Comparison of ENCODE assay signal across 9 cellular contexts in the genomic region with DNA sequence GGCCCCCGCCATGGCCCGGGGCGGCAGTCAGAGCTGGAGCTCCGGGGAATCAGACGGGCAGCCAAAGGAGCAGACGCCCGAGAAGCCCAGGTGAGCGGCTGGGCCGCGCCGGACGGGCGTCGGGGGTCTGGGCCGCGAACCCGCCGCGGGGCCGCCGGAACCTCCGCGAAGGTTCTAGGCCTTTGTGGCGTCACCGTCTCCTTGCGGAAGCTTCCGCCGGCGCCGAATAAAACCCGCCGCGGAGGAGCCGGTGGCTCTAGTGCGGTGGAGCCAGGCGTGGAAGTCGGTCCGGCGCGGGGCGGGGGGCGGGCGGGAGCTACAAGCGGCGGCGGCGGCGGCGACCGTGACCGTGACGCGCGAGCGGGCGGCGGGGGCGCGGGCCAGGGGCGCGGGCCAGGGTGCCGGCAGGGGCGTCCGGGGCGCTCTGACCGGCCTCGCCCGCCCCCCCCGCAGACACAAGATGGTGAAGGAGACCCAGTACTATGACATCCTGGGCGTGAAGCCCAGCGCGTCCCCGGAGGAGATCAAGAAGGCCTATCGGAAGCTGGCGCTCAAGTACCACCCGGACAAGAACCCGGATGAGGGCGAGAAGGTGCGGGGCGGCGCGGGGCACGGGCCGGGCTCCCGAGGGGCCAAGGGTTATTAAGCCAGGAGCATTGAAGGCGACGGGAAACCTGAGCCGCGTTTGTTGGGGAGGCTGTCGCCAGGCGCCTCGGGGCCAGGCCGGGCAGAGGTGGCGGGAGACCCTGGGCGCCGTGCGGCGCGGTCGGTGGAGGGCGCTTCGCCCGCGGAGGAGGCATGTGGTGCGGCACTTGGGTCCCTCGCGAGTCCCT. TPM values are rescaled to one million over a fixed set of nuclear protein-coding genes. Genes with fewer than 3 reads are reported as not detected.
DNase-seq lines count a peak whose midpoint lies in the region; ATAC-seq, FAIRE-seq and TF ChIP-seq lines count a peak whose summit lies in the region.
"Had no signal": no experiment of that assay in that cellular context is flagged by ENCODE, and none has a peak within 500 bp of the region (broad histone marks: within the 10 kb centered on the region; RNA-seq: fewer than 3 reads in every experiment).

DNAJA4 (plus strand) TSS at position 259 of the 833 bp plus-strand sequence; CDS start at position 461, 202 bp downstream.

- DNase-seq in GM23338 (ENCODE audit: low spot score) (peak; percentile 76), keratinocyte (ENCODE audit: low read depth, low spot score) (no peak), Karpas-422 (no peak), HAP-1 (ENCODE audit: low spot score in 2 of 2) (no peak)
- peak; percentile 67 for DNase-seq in activated CD4-positive, CD25-positive, alpha-beta regulatory T cell treated with anti-CD3 and anti-CD28 coated beads, Interleukin-2, amount 50 U/mL, for 72 hours
- peak; percentile 67 for DNase-seq in central memory CD4-positive, alpha-beta T cell
- peak; percentile 18 to 29 (median 22) for DNase-seq in stimulated activated CD4-positive, alpha-beta T cell treated with anti-CD3 and anti-CD28 coated beads, Interleukin-1b, Interleukin-23, amount 100 ng/mL, for 24 hours (ENCODE audit: low read depth in 4 of 4, low spot score in 1 of 4)

- H3K4me1 Mint-ChIP-seq in GM23338: peaks cover 3% of the 10 kb centered on the region; the same call in 1 of the 3 replicates

- no peaks in the 10 kb centered on the region for H4K20me1 ChIP-seq in GM23338 (replicated peaks; ENCODE audit: insufficient read depth)
- no peaks in the 10 kb centered on the region for H4K20me1 ChIP-seq in keratinocyte (ENCODE audit: control insufficient read depth, extremely low read depth, insufficient read depth, low read length)
- 0 out of 2 replicates have a peak, but pooled peaks cover 5% of the 10 kb centered on the region for H4K20me1 ChIP-seq in Karpas-422 (ENCODE audit: insufficient read depth, low read depth, low read length)

- H3K4me3 Mint-ChIP-seq in GM23338: peak within 1 kb of the TSS; percentile 67

- ATAC-seq in GM23338: peak; percentile 71
- no peak for ATAC-seq in HG03039 (IDR thresholded peaks at IDR 0.05; ENCODE audit: unreplicated experiment)

- H3K9me3 ChIP-seq in keratinocyte (ENCODE audit: control insufficient read depth, low read depth, low read length) (no peaks in the 10 kb centered on the region), Karpas-422 (ENCODE audit: low read length) (no peaks in the 10 kb centered on the region), HAP-1 (no peaks in the 10 kb centered on the region)

- H3K36me3 Mint-ChIP-seq in GM23338 (ENCODE audit: low read depth): no peaks in the 10 kb centered on the region

- peak within 1 kb of the TSS; percentile 78 for H3K4me2 ChIP-seq in GM23338
- peak within 1 kb of the TSS; percentile 80 for H3K4me2 ChIP-seq in keratinocyte (ENCODE audit: control insufficient read depth, extremely low read depth, insufficient read depth, low read depth, low read length)
- H3K4me2 ChIP-seq in Karpas-422 (ENCODE audit: low read depth, low read length, poor library complexity, severe bottlenecking): no peak within 1 kb of the TSS

- peaks cover 19% of the 10 kb centered on the region for H3K27me3 Mint-ChIP-seq in GM23338 (ENCODE audit: insufficient read depth, low read depth, poor library complexity)

- H3K4me3 ChIP-seq in GM23338: peak within 1 kb of the TSS; percentile 61
- peak within 1 kb of the TSS; percentile 43 to 68 (median 44) for H3K4me3 ChIP-seq in keratinocyte (ENCODE audit: control insufficient read depth in 2 of 3, extremely low read depth in 1 of 3, insufficient read depth in 2 of 3, low read depth in 1 of 3, low read length in 3 of 3)
- H3K4me3 ChIP-seq in Karpas-422 (ENCODE audit: low read length): no peak within 1 kb of the TSS
- H3K4me3 ChIP-seq in HAP-1: no peak within 1 kb of the TSS

- H3K9me3 Mint-ChIP-seq in GM23338: no peaks in the 10 kb centered on the region

- dilution Hi-C loops in keratinocyte (cut with MboI; ENCODE audit: extremely low pct_ligation_motif_present, low sequenced_read_pairs): no loop called here

- no peaks in the 10 kb centered on the region for H3K79me2 ChIP-seq in GM23338 (replicated peaks; ENCODE audit: insufficient read depth)
- no peaks in the 10 kb centered on the region for H3K79me2 ChIP-seq in keratinocyte (ENCODE audit: control insufficient read depth, insufficient read depth, low read length)
- H3K79me2 ChIP-seq in Karpas-422 (ENCODE audit: low read length): no peaks in the 10 kb centered on the region

- H3K9ac ChIP-seq in keratinocyte (ENCODE audit: control insufficient read depth, extremely low read depth, insufficient read depth, low read length) (peak within 1 kb of the TSS; percentile 51), Karpas-422 (ENCODE audit: low read length) (no peak within 1 kb of the TSS)

- H3K9me2 ChIP-seq in GM23338 (ENCODE audit: insufficient read depth): no peaks in the 10 kb centered on the region; the same call in 1 of the 2 replicates
- no peaks in the 10 kb centered on the region for H3K9me2 ChIP-seq in Karpas-422 (replicated peaks; ENCODE audit: insufficient read depth, low read length)

- peaks cover 8% of the 10 kb centered on the region; the same call in 1 of the 2 replicates for H3F3A ChIP-seq in GM23338 (replicated peaks; ENCODE audit: low read depth)

- H3K36me3 ChIP-seq in GM23338 (ENCODE audit: insufficient read depth) (no peaks in the 10 kb centered on the region), keratinocyte (ENCODE audit: control insufficient read depth in 2 of 2, extremely low read depth in 1 of 2, insufficient read depth in 2 of 2, low read length in 2 of 2) (no peaks in the 10 kb centered on the region), Karpas-422 (ENCODE audit: insufficient read depth, low read length) (no peaks in the 10 kb centered on the region), HAP-1 (replicated peaks) (no peaks in the 10 kb centered on the region)

- H3K27ac Mint-ChIP-seq in GM23338: no peak within 1 kb of the TSS

- in situ Hi-C loops in HAP-1 (cut with MboI; ENCODE audit: low sequenced_read_pairs): no loop called here

- TF ChIP-seq CTCF in GM23338 (conservative IDR thresholded peaks at IDR 0.05; ENCODE audit: low read depth in 2 of 2): peak in 1 of 2 experiments; percentile 41; a peak in 2 of 4 replicates
- TF ChIP-seq CTCF in keratinocyte (optimal IDR thresholded peaks at IDR 0.05 in 1 of 3, IDR thresholded peaks at IDR 0.05 in 1 of 3, conservative IDR thresholded peaks at IDR 0.05 in 1 of 3; ENCODE audit: extremely low read depth in 1 of 3, insufficient read depth in 2 of 3, low read length in 3 of 3): peak in 1 of 3 experiments; percentile 44

- FAIRE-seq in keratinocyte (lab: Jason Lieb, UNC): no peak
- FAIRE-seq: endometrium had no signal

- H3K27me3 ChIP-seq in GM23338 (ENCODE audit: insufficient read depth): peaks cover 26% of the 10 kb centered on the region
- no peaks in the 10 kb centered on the region for H3K27me3 ChIP-seq in keratinocyte (ENCODE audit: control insufficient read depth, extremely low read depth, insufficient read depth, low read length)
- no peaks in the 10 kb centered on the region for H3K27me3 ChIP-seq in Karpas-422 (ENCODE audit: low read length)
- H3K27me3 ChIP-seq in HAP-1 (ENCODE audit: low read depth): no peaks in the 10 kb centered on the region; the same call in 1 of the 2 replicates

- H2AFZ ChIP-seq in GM23338 (peak within 1 kb of the TSS; percentile 96), keratinocyte (ENCODE audit: control insufficient read depth, low read length) (peak within 1 kb of the TSS; percentile 50), Karpas-422 (ENCODE audit: low read length) (no peak within 1 kb of the TSS)

- no peak within 1 kb of the TSS for H3K27ac ChIP-seq in GM23338 (ENCODE audit: low read depth)
- H3K27ac ChIP-seq in keratinocyte (ENCODE audit: control insufficient read depth, insufficient read depth, low read length): no peak within 1 kb of the TSS
- no peak within 1 kb of the TSS for H3K27ac ChIP-seq in Karpas-422 (ENCODE audit: low read length)

- no peaks in the 10 kb centered on the region for H3K9me1 ChIP-seq in keratinocyte (ENCODE audit: control insufficient read depth, extremely low read depth, insufficient read depth, low read length)

- H3K4me1 ChIP-seq in GM23338 (ENCODE audit: insufficient read depth) (no peaks in the 10 kb centered on the region), keratinocyte (ENCODE audit: control insufficient read depth, extremely low read depth, insufficient read depth, low read length) (peaks cover 18% of the 10 kb centered on the region), Karpas-422 (ENCODE audit: low read length) (no peaks in the 10 kb centered on the region), HAP-1 (no peaks in the 10 kb centered on the region)

TF ChIP-seq in GM23338, 12 proteins besides CTCF, POLR2A, EP300 and RAD21:
- TF ChIP-seq CREB1 (CRISPR knock-in tag; IDR thresholded peaks at IDR 0.05; ENCODE audit: low read depth) (peak; percentile 83), ZNF114 (CRISPR knock-in tag; IDR thresholded peaks at IDR 0.05) (no peak)

RNA-seq across cellular contexts. Expression of gene DNAJA4, which starts in this region (rescaled TPM):
- 10.3 and 12.5 TPM in 2 replicates for total RNA-seq in GM23338 (2014; rRNA removed; shearing (Covaris generic))
- polyA plus RNA-seq in GM23338 (2016; fragmentation: Nextera tagmentation; extraction: Ambion mirVana): 5.0 and 5.4 TPM in 2 replicates
- 4.1 to 5.7 TPM (median 4.6 TPM) in 3 replicates for polyA plus RNA-seq in keratinocyte
- polyA plus RNA-seq in keratinocyte (2011; ENCODE audit: low read depth): 44.8 TPM
- 2.4 and 4.2 TPM in 2 replicates for polyA plus RNA-seq in keratinocyte (2011; cell fraction: cytosol; rRNA removed)
- 8.1 and 9.4 TPM in 2 replicates for polyA plus RNA-seq in keratinocyte (2011; cell fraction: nucleus; rRNA removed)
- 3.4 and 25.7 TPM in 2 replicates for polyA plus RNA-seq in keratinocyte (2012; ENCODE audit: low replicate concordance)
- 2.3 to 3.3 TPM (median 3.2 TPM) in 3 replicates for polyA minus RNA-seq in keratinocyte
- polyA minus RNA-seq in keratinocyte (2011; cell fraction: cytosol; rRNA and poly(A)+ RNA removed): 5.2 TPM
- polyA minus RNA-seq in keratinocyte (2011; cell fraction: nucleus; rRNA and poly(A)+ RNA removed): 2.2 and 3.7 TPM in 2 replicates
- total RNA-seq in Karpas-422 (2014; rRNA removed; shearing (Covaris generic); ENCODE audit: low replicate concordance): not detected in 2 replicates

Comparison
In these comparisons a context has a peak if more than half of its experiments do, and no peak if none do; other contexts are left out.
1. RNA of gene DNAJA4 (total RNA-seq): 10.3 to 12.5 TPM in GM23338; not detected in Karpas-422; every median in the first group is over 10 times any median in the second.
2. DNase-seq: peak in GM23338 (single experiment), activated CD4-positive, CD25-positive, alpha-beta regulatory T cell treated with anti-CD3 and anti-CD28 coated beads, Interleukin-2, amount 50 U/mL, for 72 hours (single experiment), central memory CD4-positive, alpha-beta T cell (single experiment) and stimulated activated CD4-positive, alpha-beta T cell treated with anti-CD3 and anti-CD28 coated beads, Interleukin-1b, Interleukin-23, amount 100 ng/mL, for 24 hours (4 of 4); none in keratinocyte (single experiment), Karpas-422 (single experiment) and HAP-1 (0 of 2).
3. H3K4me3 ChIP-seq: peak in GM23338 (single experiment) and keratinocyte (3 of 3); none in Karpas-422 (single experiment) and HAP-1 (single experiment).